18 cellular contexts compared by ENCODE assay signal in the genomic region with DNA sequence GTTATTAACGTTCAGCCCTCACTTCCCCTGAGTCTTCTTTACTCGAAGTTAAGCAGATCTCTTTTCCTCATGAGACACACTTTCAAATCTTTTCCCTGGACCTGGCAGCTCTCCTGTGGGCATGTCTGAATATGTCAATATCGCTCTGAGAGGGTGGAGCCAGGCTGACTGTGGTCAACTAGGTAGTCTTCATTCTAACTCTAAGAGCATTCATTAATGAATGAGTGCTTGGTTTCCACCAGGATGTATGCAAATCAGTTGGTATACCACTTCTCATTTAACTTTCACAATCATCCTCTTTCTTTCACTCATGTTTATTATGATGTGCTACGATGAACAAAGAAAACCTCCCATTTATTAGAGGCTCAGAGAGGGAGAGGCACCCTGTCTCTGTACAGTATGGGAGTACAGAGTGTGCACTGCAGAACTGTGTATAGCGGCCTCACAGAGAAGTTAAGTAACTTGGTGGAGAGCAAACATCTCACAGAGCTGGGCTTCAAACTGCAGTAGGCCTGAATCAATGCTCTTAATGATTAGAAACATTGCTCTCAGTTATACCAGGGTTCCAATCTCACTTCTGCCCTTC. TPM values are rescaled to one million over a fixed set of nuclear protein-coding genes. Genes with fewer than 3 reads are reported as not detected.
DNase-seq lines count a peak whose midpoint lies in the region; ATAC-seq, FAIRE-seq and TF ChIP-seq lines count a peak whose summit lies in the region.
"Had no signal": no experiment of that assay in that cellular context is flagged by ENCODE, and none has a peak within 500 bp of the region (broad histone marks: within the 10 kb centered on the region; RNA-seq: fewer than 3 reads in every experiment).

No MANE protein-coding gene starts in this region.

- H3K27me3 ChIP-seq in mammary epithelial cell (ENCODE audit: insufficient read depth, low read length) (no peaks in the 10 kb centered on the region), prostate gland (replicated peaks; ENCODE audit: insufficient read depth) (no peaks in the 10 kb centered on the region)

- BruUV-seq in mammary epithelial cell (replicated peaks; lab: Mats Ljungman, UMichigan), result no TSS peak

- H3K9me3 Mint-ChIP-seq in mesothelial cell of epicardium, result no peaks in the 10 kb centered on the region

- CTCF ChIA-PET in mammary epithelial cell (lab: Charles Lee; ENCODE audit: low non-redundant PET), result no interaction called here

- in situ Hi-C loops in mammary epithelial cell (cut with MboI; ENCODE audit: low sequenced_read_pairs in 2 of 2), result loop anchor here (10.0 kb wide), 1 partner anchor 119 kb away; no protein-coding TSS in a partner anchor

- no peak for FAIRE-seq in GM12891 (lab: Jason Lieb, UNC)
- FAIRE-seq: urothelium cell line had no signal

- H4K20me1 ChIP-seq in mammary epithelial cell (ENCODE audit: insufficient read depth, low read length), result no peaks in the 10 kb centered on the region

- H3K9ac ChIP-seq in mammary epithelial cell (ENCODE audit: insufficient read depth, low read length), result no peak overlapping the region

- no peak overlapping the region for H3K27ac Mint-ChIP-seq in mesothelial cell of epicardium
- H3K27ac Mint-ChIP-seq: activated CD8-positive, alpha-beta T cell treated with anti-CD3 and anti-CD28 coated beads, Interleukin-2, amount 10 ng/mL, durations not matched to agents 7 days and 5 days had no signal

- H3K79me2 ChIP-seq in mammary epithelial cell (ENCODE audit: insufficient read depth, low read length), result no peaks in the 10 kb centered on the region

- peaks cover 17% of the 10 kb centered on the region for H3K4me1 ChIP-seq in mammary epithelial cell (ENCODE audit: insufficient read depth, low read length)
- no peaks in the 10 kb centered on the region for H3K4me1 ChIP-seq in prostate gland (replicated peaks)

- H3K9me3 ChIP-seq in mammary epithelial cell (replicated peaks; ENCODE audit: insufficient read depth, low read length) (no peaks in the 10 kb centered on the region), prostate gland (no peaks in the 10 kb centered on the region)

- TF ChIP-seq CTCF in mammary epithelial cell (conservative IDR thresholded peaks at IDR 0.05 in 1 of 2, IDR thresholded peaks at IDR 0.05 in 1 of 2; ENCODE audit: extremely low read depth in 1 of 2, insufficient read depth in 1 of 2, low read depth in 1 of 2, low read length in 2 of 2) (no peak), mesothelial cell of epicardium (IDR thresholded peaks at IDR 0.05; ENCODE audit: unreplicated experiment) (no peak), prostate gland (IDR thresholded peaks at IDR 0.05) (no peak)

- dilution Hi-C loops in mammary epithelial cell (cut with HindIII; ENCODE audit: low sequenced_read_pairs), result no loop called here

- H3K4me3 Mint-ChIP-seq in mesothelial cell of epicardium, result no peak overlapping the region
- H3K4me3 Mint-ChIP-seq: activated CD8-positive, alpha-beta T cell treated with anti-CD3 and anti-CD28 coated beads, Interleukin-2, amount 10 ng/mL, durations not matched to agents 7 days and 5 days had no signal

- H3K27ac ChIP-seq in mammary epithelial cell (ENCODE audit: insufficient read depth, low read depth, low read length), result no peak overlapping the region
- no peak overlapping the region for H3K27ac ChIP-seq in prostate gland

- intact Hi-C loops in mammary epithelial cell (cut with micrococcal nuclease), result no loop called here
- intact Hi-C loops in prostate gland (cut with DNase I), result no loop called here

- H3K36me3 ChIP-seq in mammary epithelial cell (ENCODE audit: insufficient read depth, low read length) (no peaks in the 10 kb centered on the region), prostate gland (no peaks in the 10 kb centered on the region)

- peak overlapping the region; percentile 56 for H3K4me2 ChIP-seq in mammary epithelial cell (ENCODE audit: insufficient read depth, low read depth, low read length)

- H3K36me3 Mint-ChIP-seq in mesothelial cell of epicardium, result no peaks in the 10 kb centered on the region

- peak; percentile 83 for ATAC-seq in GM19452 (IDR thresholded peaks at IDR 0.05; ENCODE audit: unreplicated experiment)
- peak; percentile 72 for ATAC-seq in HG03135 (IDR thresholded peaks at IDR 0.05; ENCODE audit: unreplicated experiment)
- ATAC-seq: activated CD8-positive, alpha-beta T cell treated with anti-CD3 and anti-CD28 coated beads, Interleukin-2, amount 10 ng/mL, durations not matched to agents 7 days and 5 days; SK-N-SH treated with all-trans-retinoic acid at 6 μM for 48 hours had no signal

- DNase-seq in GM12891 (ENCODE audit: insufficient read length, low spot score) (no peak), mammary epithelial cell (peak; percentile 78), NCI-H524 (lab: John Stamatoyannopoulos, UW) (no peak), HuH-7.5 (ENCODE audit: low spot score) (no peak), mesothelial cell of epicardium (ENCODE audit: low spot score in 2 of 2, unreplicated experiment in 2 of 2) (no peak), prostate gland (ENCODE audit: low spot score) (no peak)
- DNase-seq: activated CD8-positive, alpha-beta T cell treated with anti-CD3 and anti-CD28 coated beads, Interleukin-2, amount 10 ng/mL, durations not matched to agents 7 days and 5 days; activated effector memory CD4-positive, alpha-beta T cell treated with Interleukin-2 at 50 U/mL for 16 hours; anterior cingulate cortex; cortex of kidney; NCI-H2107; NK-92 treated with Interleukin-12 subunit alpha and Interleukin-12 subunit beta, amount 100 ng/mL, for 24 hours; stimulated activated naive CD4-positive, alpha-beta T cell treated with Interleukin-2 at 50 U/mL for 16 hours had no signal

- H2AFZ ChIP-seq in mammary epithelial cell (ENCODE audit: low read depth, low read length), result peak overlapping the region; percentile 84

- no peaks in the 10 kb centered on the region for H3K4me1 Mint-ChIP-seq in mesothelial cell of epicardium

- TF ChIP-seq POLR2A in GM12891 (IDR thresholded peaks at IDR 0.05; ENCODE audit: low read depth, low read length) (no peak), prostate gland (IDR thresholded peaks at IDR 0.05) (no peak)

- 21% methylated on average over 5 of the region's 5 CpGs for WGBS in mammary epithelial cell (ENCODE audit: low coverage, missing lambda C conversion rate)
- WGBS in prostate gland, result 49% methylated on average over 5 of the region's 5 CpGs

- H3K27me3 Mint-ChIP-seq in mesothelial cell of epicardium (ENCODE audit: low read depth), result peaks cover 7% of the 10 kb centered on the region

- H3K4me3 ChIP-seq in mammary epithelial cell (replicated peaks in 1 of 3; ENCODE audit: insufficient read depth in 1 of 3, low read depth in 2 of 3, low read length in 3 of 3) (no peak overlapping the region), prostate gland (no peak overlapping the region)

TF ChIP-seq in GM12891, 5 proteins besides CTCF, POLR2A, EP300 and RAD21:
- TF ChIP-seq POU2F2 (IDR thresholded peaks at IDR 0.05; ENCODE audit: low read depth, low read length) (0 out of 2 replicates have a peak, but pooled peaks have one; percentile 10), TAF1 (IDR thresholded peaks at IDR 0.05; ENCODE audit: low read depth, low read length) (no peak)

RNA-seq across cellular contexts. Expression of a gene that starts 39.9 kb away (rescaled TPM):
- polyA plus RNA-seq in GM12891 (2012; ENCODE audit: low read depth, missing spikeins), result 0.06 TPM
- total RNA-seq in mammary epithelial cell (1 to 10 TPM in 1 of 2 donors, under 1 TPM in 1; 0.21 to 1.5 TPM), mesothelial cell of epicardium (0.09 to 0.25 TPM (median 0.25 TPM) in 3 replicates), prostate gland (under 1 TPM; 0.68 TPM)
- polyA plus RNA-seq in mammary epithelial cell, result 0.07 TPM
- not detected for polyA minus RNA-seq in mammary epithelial cell
- total RNA-seq: activated CD8-positive, alpha-beta T cell treated with anti-CD3 and anti-CD28 coated beads, Interleukin-2, amount 10 ng/mL, durations not matched to agents 7 days and 5 days had no signal
- polyA plus RNA-seq: fibroblast of lung had no signal

RNA-seq across cellular contexts. Expression of a gene that starts 51.3 kb away (rescaled TPM):
- 0.17 TPM for polyA plus RNA-seq in GM12891 (2012; ENCODE audit: low read depth, missing spikeins)
- total RNA-seq in mammary epithelial cell (not detected), mesothelial cell of epicardium (not detected in 3 replicates), prostate gland (1 to 10 TPM in 1 of 2 donors, not detected in 1; 4.5 TPM)
- not detected for polyA plus RNA-seq in mammary epithelial cell
- polyA minus RNA-seq in mammary epithelial cell, result not detected
- total RNA-seq: fibroblast of lung had no signal
- polyA plus RNA-seq: fibroblast of lung had no signal
